In the genomic region with DNA sequence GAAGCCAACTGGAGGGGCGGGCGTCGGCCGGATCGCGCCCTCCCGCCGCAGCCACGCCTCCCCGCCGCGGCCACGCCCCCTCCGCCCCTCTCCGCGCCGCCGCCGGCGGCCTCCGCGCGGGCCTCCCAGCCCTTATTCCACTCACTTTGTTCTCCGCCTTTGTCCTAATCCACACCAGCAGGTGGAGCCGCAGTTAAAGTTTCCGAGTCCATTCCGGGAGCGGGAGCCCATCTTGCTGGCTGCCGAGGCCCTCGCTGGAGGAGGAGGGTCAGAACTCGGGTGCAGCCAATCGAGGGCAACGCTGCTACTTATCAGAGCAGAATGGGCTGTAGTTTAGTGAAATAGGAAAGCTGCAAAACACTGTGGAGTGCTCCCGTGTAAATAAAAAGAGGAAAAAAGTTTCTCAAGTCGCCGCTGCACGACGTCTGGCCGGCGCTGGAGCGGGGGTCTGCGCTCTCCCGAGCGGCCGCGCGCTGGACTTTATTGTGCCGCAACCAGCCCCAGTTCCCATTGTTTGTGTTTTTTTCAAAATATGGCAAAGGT, we compare ENCODE assay signal across 8 cellular contexts. TPM values are rescaled to one million over a fixed set of nuclear protein-coding genes. Genes with fewer than 3 reads are reported as not detected.
A peak's percentile ranks its signal among the peaks of the same experiment; 100 is the strongest.
DNase-seq lines count a peak whose midpoint lies in the region; ATAC-seq and TF ChIP-seq lines count a peak whose summit lies in the region.

A gene (plus strand): TSS at position 271 of the 543 bp plus-strand sequence. CDS start 262 bp downstream, at position 533.

- DNase-seq in COLO829 (ENCODE audit: low spot score), result peak; percentile 84
- peak; percentile 95 for DNase-seq in HS-5 (ENCODE audit: low read depth)
- peak; percentile 69 for DNase-seq in NK-92 (lab: John Stamatoyannopoulos, UW; ENCODE audit: unreplicated experiment)
- DNase-seq in activated CD8-positive, alpha-beta memory T cell treated with anti-CD3 and anti-CD28 coated beads for 1 hour (ENCODE audit: extremely low read depth in 1 of 2, low read depth in 1 of 2), result peak; percentile 90 to 94
- peak; percentile 92 for DNase-seq in effector CD4-positive, alpha-beta T cell
- DNase-seq in lung (ENCODE audit: low spot score), result peak; percentile 98
- peak; percentile 87 to 95 (median 92) for DNase-seq in stimulated activated CD4-positive, alpha-beta T cell treated with anti-CD3 and anti-CD28 coated beads, TNF-alpha, amount 100 ng/mL, for 48 hours (ENCODE audit: low read depth in 3 of 3)

- peak within 1 kb of the TSS; percentile 98 to 99 for H3K27ac ChIP-seq in lung (ENCODE audit: low read depth in 1 of 2, low read length in 1 of 2)

- no peaks in the 10 kb centered on the region for H3K9me3 ChIP-seq in lung (ENCODE audit: control insufficient read depth in 2 of 2, insufficient read depth in 1 of 2, low read length in 1 of 2)

- peaks cover 2 to 23% of the 10 kb centered on the region in 2 donors for H3K4me1 ChIP-seq in lung (ENCODE audit: control insufficient read depth in 2 of 2, insufficient read depth in 2 of 2, low read length in 2 of 2)

- TF ChIP-seq CTCF in lung (IDR thresholded peaks at IDR 0.05; ENCODE audit: control extremely low read depth, extremely low read depth), result peak; percentile 50

- no peaks in the 10 kb centered on the region for H3K36me3 ChIP-seq in lung (ENCODE audit: control insufficient read depth in 2 of 2, insufficient read depth in 2 of 2, low read length in 2 of 2)

- WGBS in lung, 2 donors, result 0% methylated on average over 48 of the region's 48 CpGs

- peak within 1 kb of the TSS; percentile 93 for H3K4me3 ChIP-seq in lung

- peak; percentile 26 for ATAC-seq in GM19468 (IDR thresholded peaks at IDR 0.05; ENCODE audit: extremely low read depth, unreplicated experiment)
- ATAC-seq in lung (ENCODE audit: insufficient read depth, low FRiP score), result peak; percentile 89

- no peaks in the 10 kb centered on the region for H3K27me3 ChIP-seq in lung (ENCODE audit: control insufficient read depth, insufficient read depth)

RNA-seq across cellular contexts. Expression of the gene that starts here (rescaled TPM):
- total RNA-seq in lung, result 10 to 100 TPM; 20.4 to 32.9 TPM
- polyA plus RNA-seq in lung, result 10 to 100 TPM in 1 of 2 donors, 1 to 10 TPM in 1; 8.9 to 27.3 TPM

Comparison
In these comparisons a context has a peak if more than half of its experiments do, and no peak if none do; other contexts are left out.
1. Peak in every context shown above with its lines: DNase-seq, ATAC-seq, H3K4me3 ChIP-seq and H3K27ac ChIP-seq.